Comparison of ENCODE assay signal across 8 cellular contexts in the genomic region with DNA sequence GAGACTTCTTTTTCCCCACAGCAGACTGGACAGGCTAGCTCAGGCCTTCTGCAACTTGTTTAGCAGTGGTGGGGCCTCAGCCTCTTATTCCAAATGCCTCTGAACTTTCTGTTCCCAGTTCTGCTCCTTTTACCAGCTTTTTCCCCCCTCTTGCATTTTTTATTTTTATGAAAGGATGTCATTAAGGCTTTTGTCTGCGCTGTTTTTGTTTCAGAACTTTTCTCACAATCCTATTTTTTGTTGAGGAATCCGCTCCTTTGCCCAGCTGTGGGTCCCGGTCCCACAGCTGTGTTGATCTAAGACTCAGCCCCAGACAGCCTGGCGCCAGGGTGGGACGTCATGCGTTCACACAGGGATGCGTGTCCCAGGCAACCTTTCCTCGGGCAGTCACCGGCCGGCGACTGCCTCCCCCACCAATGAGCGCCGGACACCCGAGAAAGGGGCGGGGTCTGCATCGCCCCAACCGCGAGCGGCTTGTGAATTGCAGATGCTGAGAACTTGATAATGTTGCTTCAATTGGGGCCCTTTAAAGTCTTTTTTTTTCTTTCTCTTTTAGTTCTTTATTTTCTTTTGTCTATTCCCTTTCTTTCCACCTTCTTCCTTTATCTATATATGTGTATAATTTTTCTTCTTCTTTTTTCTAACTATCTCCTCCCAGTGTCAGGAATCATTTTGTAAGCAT. TPM values are rescaled to one million over a fixed set of nuclear protein-coding genes. Genes with fewer than 3 reads are reported as not detected.
DNase-seq lines count a peak whose midpoint lies in the region; ATAC-seq, FAIRE-seq and TF ChIP-seq lines count a peak whose summit lies in the region.

No MANE protein-coding gene starts in this region.

- no peaks in the 10 kb centered on the region for H4K20me1 ChIP-seq in neural cell (ENCODE audit: insufficient read depth)

- DNase-seq in AG08396 (ENCODE audit: low spot score) = peak; percentile 94
- DNase-seq in GM20000 (ENCODE audit: low spot score) = peak; percentile 78
- peak; percentile 95 for DNase-seq in NCI-H2227 treated with DMSO at 0.1 percent for 48 hours (lab: John Stamatoyannopoulos, UW)
- peak; percentile 80 for DNase-seq in frontal cortex (ENCODE audit: low spot score in 2 of 2)
- DNase-seq in SKM-1 treated with dmso at 0.1 percent for 144 hours (lab: John Stamatoyannopoulos, UW; ENCODE audit: unreplicated experiment) = no peak

- H3K9me2 ChIP-seq in neural cell (ENCODE audit: insufficient read depth, low read length) = no peaks in the 10 kb centered on the region

- H3K4me1 Mint-ChIP-seq in activated naive CD4-positive, alpha-beta T cell treated with anti-CD3 and anti-CD28 coated beads, Interleukin-2, amount 50 U/mL, for 24 hours = peaks cover 60% of the 10 kb centered on the region

- peak; percentile 41 for TF ChIP-seq EP300 in neural cell (conservative IDR thresholded peaks at IDR 0.05; ENCODE audit: poor library complexity, severe bottlenecking)

- no peaks in the 10 kb centered on the region for H3K27me3 Mint-ChIP-seq in activated naive CD4-positive, alpha-beta T cell treated with anti-CD3 and anti-CD28 coated beads, Interleukin-2, amount 50 U/mL, for 24 hours

- no peak overlapping the region for H3K4me2 ChIP-seq in neural cell (ENCODE audit: low read length)

- H3K9ac ChIP-seq in neural cell (ENCODE audit: low read length) = no peak overlapping the region

- no peaks in the 10 kb centered on the region for H3K36me3 ChIP-seq in neural cell (ENCODE audit: insufficient read depth, low read length)

- no peak overlapping the region for H2AFZ ChIP-seq in neural cell (ENCODE audit: low read depth, low read length)

- TF ChIP-seq CTCF in GM20000 (IDR thresholded peaks at IDR 0.05; ENCODE audit: extremely low read depth, missing control alignments) (no peak), neural cell (IDR thresholded peaks at IDR 0.05; ENCODE audit: poor library complexity, severe bottlenecking) (no peak)

- peak overlapping the region; percentile 55 for H3K4me3 Mint-ChIP-seq in activated naive CD4-positive, alpha-beta T cell treated with anti-CD3 and anti-CD28 coated beads, Interleukin-2, amount 50 U/mL, for 24 hours

- no peaks in the 10 kb centered on the region for H3F3A ChIP-seq in neural cell (ENCODE audit: insufficient read depth, low read length, poor library complexity, severe bottlenecking)

- peaks cover 35% of the 10 kb centered on the region for H3K27me3 ChIP-seq in neural cell (ENCODE audit: insufficient read depth, low read depth, low read length)

- ATAC-seq in GM21423 (IDR thresholded peaks at IDR 0.05; ENCODE audit: unreplicated experiment) = no peak

- TF ChIP-seq RAD21 in neural cell (conservative IDR thresholded peaks at IDR 0.05) = no peak

- no peaks in the 10 kb centered on the region for H3K9me3 Mint-ChIP-seq in activated naive CD4-positive, alpha-beta T cell treated with anti-CD3 and anti-CD28 coated beads, Interleukin-2, amount 50 U/mL, for 24 hours

- H3K36me3 Mint-ChIP-seq in activated naive CD4-positive, alpha-beta T cell treated with anti-CD3 and anti-CD28 coated beads, Interleukin-2, amount 50 U/mL, for 24 hours = no peaks in the 10 kb centered on the region

- H3K4me3 ChIP-seq in neural cell (ENCODE audit: low read length) = peak overlapping the region; percentile 23

- FAIRE-seq in frontal cortex (lab: Jason Lieb, UNC) = no peak

- no peak overlapping the region for H3K27ac ChIP-seq in neural cell (ENCODE audit: low read length)

- no peaks in the 10 kb centered on the region for H3K9me3 ChIP-seq in neural cell (ENCODE audit: low read length)

- no peaks in the 10 kb centered on the region for H3K79me2 ChIP-seq in neural cell (replicated peaks; ENCODE audit: insufficient read depth, low read length)

- no peak overlapping the region for H3K27ac Mint-ChIP-seq in activated naive CD4-positive, alpha-beta T cell treated with anti-CD3 and anti-CD28 coated beads, Interleukin-2, amount 50 U/mL, for 24 hours

TF ChIP-seq in neural cell, 6 proteins besides CTCF, POLR2A, EP300 and RAD21:
- peak; percentile 20 for TF ChIP-seq MXI1 (conservative IDR thresholded peaks at IDR 0.05; ENCODE audit: poor library complexity, severe bottlenecking)
- TF ChIP-seq SMC3 (conservative IDR thresholded peaks at IDR 0.05; ENCODE audit: poor library complexity) = no peak
TF ChIP-seq in neural cell: peak in this region for 1.

RNA-seq across cellular contexts. Expression of a gene that starts 3.0 kb away (rescaled TPM):
- 22.4 TPM for total RNA-seq in frontal cortex
- 8.0 and 10.2 TPM in 2 replicates for polyA plus RNA-seq in neural cell
- 3.4 and 6.1 TPM in 2 replicates for polyA minus RNA-seq in neural cell

RNA-seq across cellular contexts. Expression of a gene that starts 31.2 kb away (rescaled TPM):
- 1.2 TPM for total RNA-seq in frontal cortex
- polyA plus RNA-seq in neural cell = 0.16 and 0.50 TPM in 2 replicates
- 0.24 and 0.35 TPM in 2 replicates for polyA minus RNA-seq in neural cell
